8 cellular contexts compared by ENCODE assay signal in the genomic region with DNA sequence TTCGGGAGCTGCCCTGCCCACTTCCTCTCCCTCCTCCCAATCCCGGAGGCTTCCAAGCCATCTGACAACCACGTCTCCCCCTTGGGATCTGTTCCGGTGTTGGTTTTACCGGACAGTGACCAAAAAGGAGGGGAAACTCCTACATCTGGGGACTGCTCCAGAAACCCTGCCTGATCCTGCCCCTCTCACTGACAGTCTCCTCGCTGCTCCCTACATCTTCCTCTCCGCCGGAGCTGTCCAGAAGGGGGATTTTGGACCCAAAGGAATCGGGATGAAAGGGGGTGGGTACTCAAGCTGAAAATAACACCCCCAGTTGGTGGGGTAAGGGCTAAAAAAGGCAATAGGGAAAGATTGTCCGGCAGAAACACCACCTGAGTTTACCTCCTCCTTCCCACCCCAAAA. TPM values are rescaled to one million over a fixed set of nuclear protein-coding genes. Genes with fewer than 3 reads are reported as not detected.
DNase-seq lines count a peak whose midpoint lies in the region; ATAC-seq, FAIRE-seq and TF ChIP-seq lines count a peak whose summit lies in the region.

No MANE protein-coding gene starts in this region.

- CTCF ChIA-PET in GM12878 (lab: Yijun Ruan, JAX): interaction anchor here (0.6 to 1.9 kb wide), 5 partner anchors 12 to 689 kb away, joined by 3 to 5 read pairs (median 3); no protein-coding TSS in a partner anchor

- no peak for TF ChIP-seq POLR2A in GM12878 (IDR thresholded peaks at IDR 0.05; ENCODE audit: low read depth, low read length)

- H3K36me3 ChIP-seq in GM12878 (ENCODE audit: control insufficient read depth in 2 of 2, insufficient read depth in 2 of 2, low read length in 1 of 2): no peaks in the 10 kb centered on the region

- H2AFZ ChIP-seq in GM12878 (ENCODE audit: control insufficient read depth, low read depth, low read length): peak overlapping the region; percentile 72

- peak; percentile 64 for DNase-seq in COLO829 (ENCODE audit: low spot score)
- DNase-seq in HT1080 (ENCODE audit: low read depth): peak; percentile 83
- peak; percentile 93 for DNase-seq in RPMI7951 (ENCODE audit: low read depth)
- no peak for DNase-seq in GM12878 (ENCODE audit: low read depth, low spot score)
- peak in 48 of 51 donors; percentile 4 to 69 (median 33) for DNase-seq in hypothalamus (lab: John Stamatoyannopoulos, UW)
- peak; percentile 84 for DNase-seq in posterior vena cava (ENCODE audit: low spot score)

- H3K79me2 ChIP-seq in GM12878 (ENCODE audit: control insufficient read depth, insufficient read depth, low read length): peaks cover 78% of the 10 kb centered on the region

- in situ Hi-C loops in GM12878 (cut with MboI): no loop called here

- H3K27ac ChIP-seq in GM12878 (ENCODE audit: control insufficient read depth, insufficient read depth): peak overlapping the region; percentile 97

- H3K9ac ChIP-seq in GM12878 (ENCODE audit: control insufficient read depth, insufficient read depth, low read length): peak overlapping the region; percentile 98

- no peaks in the 10 kb centered on the region for H3K27me3 ChIP-seq in GM12878 (replicated peaks in 1 of 2; ENCODE audit: control insufficient read depth in 2 of 2, insufficient read depth in 2 of 2, low read length in 1 of 2)

- H3K4me1 ChIP-seq in GM12878 (ENCODE audit: control insufficient read depth, insufficient read depth, low read length): peaks cover 13% of the 10 kb centered on the region

- RAD21 ChIA-PET in GM12878 (lab: Charles Lee; ENCODE audit: unreplicated experiment): interaction anchor here (0.9 to 1.3 kb wide), 3 partner anchors 100 to 379 kb away, joined by 3 to 4 read pairs (median 3); no protein-coding TSS in a partner anchor

- H4K20me1 ChIP-seq in GM12878 (ENCODE audit: control insufficient read depth, insufficient read depth): no peaks in the 10 kb centered on the region

- peak; percentile 22 for ATAC-seq in GM12878
- ATAC-seq in GM21717 (IDR thresholded peaks at IDR 0.05; ENCODE audit: unreplicated experiment): no peak
- ATAC-seq in GM18861 (IDR thresholded peaks at IDR 0.05; ENCODE audit: unreplicated experiment): no peak

- no peaks in the 10 kb centered on the region for H3K9me3 ChIP-seq in GM12878 (replicated peaks; ENCODE audit: control insufficient read depth, insufficient read depth, low read length)

- under 1% methylated on average over 10 of the region's 10 CpGs for WGBS in GM12878 (ENCODE audit: insufficient coverage, insufficient replicate concordance, low lambda C conversion rate, missing lambda C conversion rate)

- POLR2A ChIA-PET in GM12878 (lab: Charles Lee): interaction anchor here (0.6 to 1.3 kb wide), 6 partner anchors 11 to 191 kb away, joined by 3 to 4 read pairs (median 3); no protein-coding TSS in a partner anchor

- H3K4me2 ChIP-seq in GM12878 (ENCODE audit: control insufficient read depth, insufficient read depth): peak overlapping the region; percentile 89

- SMC1A ChIA-PET in GM12878 (lab: Charles Lee; ENCODE audit: uncharacterized antibody, unreplicated experiment): interaction anchor here (0.6 to 1.4 kb wide), 4 partner anchors 8 to 268 kb away, joined by 3 to 6 read pairs (median 3); no protein-coding TSS in a partner anchor

- peak overlapping the region; percentile 100 for H3K4me3 ChIP-seq in GM12878

- intact Hi-C loops in GM12878 (cut with micrococcal nuclease; ENCODE audit: unreplicated experiment): no loop called here
- intact Hi-C loops in posterior vena cava (cut with DNase I): no loop called here

- no peak for TF ChIP-seq EP300 in GM12878 (IDR thresholded peaks at IDR 0.05; ENCODE audit: borderline replicate concordance in 1 of 2, control insufficient read depth in 1 of 2, low read depth in 2 of 2, low read length in 2 of 2)

- no peak for FAIRE-seq in GM12878 (lab: Jason Lieb, UNC)

- no TSS peak for BruUV-seq in GM12878 (replicated peaks; lab: Mats Ljungman, UMichigan)

- no peak for TF ChIP-seq RAD21 in GM12878 (IDR thresholded peaks at IDR 0.05; ENCODE audit: insufficient read depth, low read depth, low read length)

- no peak for TF ChIP-seq CTCF in GM12878 (IDR thresholded peaks at IDR 0.05 in 2 of 3, conservative IDR thresholded peaks at IDR 0.05 in 1 of 3; ENCODE audit: control insufficient read depth in 2 of 3, extremely low read depth in 1 of 3, insufficient read depth in 1 of 3, low read depth in 3 of 3, low read length in 3 of 3)

TF ChIP-seq in GM12878, 131 proteins besides CTCF, POLR2A, EP300 and RAD21 (continues in another document):
- no peak for TF ChIP-seq CBX3 (IDR thresholded peaks at IDR 0.05; ENCODE audit: borderline replicate concordance, low read depth)
- TF ChIP-seq ZNF622 (IDR thresholded peaks at IDR 0.05): no peak
- TF ChIP-seq CHD1 (IDR thresholded peaks at IDR 0.05; ENCODE audit: low read depth, low read length): no peak
- TF ChIP-seq SPI1 (IDR thresholded peaks at IDR 0.05; ENCODE audit: borderline replicate concordance, insufficient read depth, low read depth, low read length): peak; percentile 34; the same call in 1 of the 2 replicates
- TF ChIP-seq PAX5 (IDR thresholded peaks at IDR 0.05; ENCODE audit: borderline replicate concordance, low read depth, low read length): no peak
- TF ChIP-seq SRF (IDR thresholded peaks at IDR 0.05; ENCODE audit: low read depth in 2 of 2, low read length in 2 of 2): 0 out of 4 replicates have a peak, but pooled peaks of 1 of the 2 experiments have one; percentile 5
- no peak for TF ChIP-seq TCF12 (IDR thresholded peaks at IDR 0.05; ENCODE audit: low read depth, low read length)
- no peak for TF ChIP-seq KAT2A (conservative IDR thresholded peaks at IDR 0.05; ENCODE audit: control insufficient read depth, low read depth, low read length)
- TF ChIP-seq IKZF2 (IDR thresholded peaks at IDR 0.05): peak; percentile 73 to 76
- no peak for TF ChIP-seq ZBTB4 (CRISPR knock-in tag; IDR thresholded peaks at IDR 0.05)
- peak; percentile 77 for TF ChIP-seq IKZF1 (conservative IDR thresholded peaks at IDR 0.05)
- TF ChIP-seq MLLT1 (IDR thresholded peaks at IDR 0.05): 0 out of 2 replicates have a peak, but pooled peaks have one; percentile 24

RNA-seq across cellular contexts. Expression of gene INO80D, which starts 1.5 kb away (rescaled TPM):
- total RNA-seq in HT1080 (2014; rRNA removed; shearing (Covaris generic)): 2.8 and 5.3 TPM in 2 replicates
- polyA plus RNA-seq in HT1080 (2015; cell fraction: cytosol; rRNA removed): 1.6 and 2.5 TPM in 2 replicates
- polyA plus RNA-seq in HT1080 (2015; cell fraction: nucleus; rRNA removed): 4.7 and 4.9 TPM in 2 replicates
- total RNA-seq in RPMI7951 (2014; rRNA removed; shearing (Covaris generic)): 5.0 and 5.3 TPM in 2 replicates
- 44.6 and 48.4 TPM in 2 replicates for total RNA-seq in GM12878 (2013; cell fraction: nucleolus; rRNA removed)
- total RNA-seq in GM12878 (2014; rRNA removed) (6.3 and 7.9 TPM in 2 replicates), GM12878 (2014; rRNA removed; fragmentation: Illumina TruSeq; extraction: Trizol) (6.5 and 7.2 TPM in 2 replicates), GM12878 (2021) (15.3 and 16.3 TPM in 2 replicates), posterior vena cava (10 to 100 TPM; 21.4 to 25.2 TPM)
- polyA plus RNA-seq in GM12878 (2011; ENCODE audit: low read depth): 2.3 TPM
- polyA plus RNA-seq in GM12878 (2011; rRNA removed) (8.1 and 10.5 TPM in 2 replicates), GM12878 (2014; fragmentation: Illumina TruSeq; extraction: Trizol) (3.9 and 4.9 TPM in 2 replicates), GM12878 (2014; fragmentation: Nextera tagmentation; extraction: Ambion mirVana) (1 to 10 TPM in 1 of 2 experiments, under 1 TPM in 1; 0.73 to 1.9 TPM), GM12878 (2014; rRNA removed) (3.1 and 3.2 TPM in 2 replicates), GM12878 (2016; fragmentation: Nextera tagmentation; extraction: Ambion mirVana) (1 to 10 TPM; 4.5 to 4.8 TPM)
- 4.8 and 5.4 TPM in 2 replicates for polyA plus RNA-seq in GM12878 (2011; cell fraction: cytosol; rRNA removed)
- 10.1 and 10.6 TPM in 2 replicates for polyA plus RNA-seq in GM12878 (2011; cell fraction: nucleus; rRNA removed)
- 3.3 and 4.1 TPM in 2 replicates for polyA plus RNA-seq in GM12878 (2012)
- polyA minus RNA-seq in GM12878 (2011; rRNA and poly(A)+ RNA removed): 45.5 and 48.5 TPM in 2 replicates
- 12.4 and 15.3 TPM in 2 replicates for polyA minus RNA-seq in GM12878 (2011; cell fraction: cytosol; rRNA and poly(A)+ RNA removed)
- polyA minus RNA-seq in GM12878 (2011; cell fraction: nucleus; rRNA and poly(A)+ RNA removed): 15.7 and 21.5 TPM in 2 replicates
